Comparison of ENCODE assay signal across 20 cellular contexts in the genomic region with DNA sequence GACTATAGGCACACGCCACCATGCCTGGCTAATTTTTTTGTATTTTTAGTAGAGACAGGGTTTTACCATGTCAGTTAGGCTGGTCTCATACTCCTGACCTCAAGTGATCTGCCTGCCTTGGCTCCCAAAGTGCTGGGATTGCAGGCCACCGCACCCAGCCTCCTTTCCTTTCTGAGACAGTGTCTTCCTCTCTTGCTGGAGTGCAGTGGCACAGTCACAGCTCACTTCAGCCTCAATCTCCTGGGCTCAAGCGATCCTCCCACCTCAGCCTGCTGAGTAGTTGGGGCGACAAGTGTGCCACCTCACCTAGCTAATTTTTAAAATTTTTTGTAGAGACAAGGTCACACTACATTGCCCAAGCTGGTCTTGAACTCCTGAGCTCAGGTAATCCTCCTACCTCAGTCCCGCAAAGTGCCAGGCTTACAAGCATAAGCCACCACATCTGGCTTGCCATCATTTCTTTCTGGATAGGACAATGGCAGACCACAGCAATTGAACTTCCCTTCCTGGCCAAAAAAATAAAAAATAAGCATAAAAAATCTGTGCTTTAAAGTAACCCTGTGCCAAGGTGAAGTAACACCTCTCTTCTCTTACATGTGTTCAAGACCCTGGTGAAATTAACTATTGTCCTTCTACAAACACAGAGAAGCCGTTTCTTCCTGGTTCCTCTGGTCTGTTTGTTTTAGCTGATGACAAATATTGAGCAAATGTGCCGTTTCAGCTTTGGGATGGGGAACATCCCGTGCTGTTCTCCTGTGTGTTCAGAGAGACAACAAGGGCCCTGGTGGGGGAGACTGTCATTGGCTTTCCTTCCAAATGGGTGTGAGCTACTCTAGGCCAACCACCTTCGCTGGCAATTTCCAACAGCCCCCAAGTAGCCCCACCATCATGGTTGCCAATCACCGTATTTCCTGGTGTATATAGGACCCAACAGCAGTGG.
DNase-seq lines count a peak whose midpoint lies in the region; ATAC-seq and TF ChIP-seq lines count a peak whose summit lies in the region.
"Had no signal": no experiment of that assay in that cellular context is flagged by ENCODE, and none has a peak within 500 bp of the region (broad histone marks: within the 10 kb centered on the region; RNA-seq: fewer than 3 reads in every experiment).

No MANE protein-coding gene starts in this region.

- no peak overlapping the region for H3K4me3 Mint-ChIP-seq in activated T-helper 17 cell treated with anti-CD3 and anti-CD28 coated beads, Interleukin-2, amount 50 U/mL, for 72 hours
- no peak overlapping the region for H3K4me3 Mint-ChIP-seq in endothelial cell (ENCODE audit: unreplicated experiment)
- H3K4me3 Mint-ChIP-seq: activated CD8-positive, alpha-beta memory T cell treated with anti-CD3 and anti-CD28 coated beads, Interleukin-2, amount 10 ng/mL, durations not matched to agents 7 days and 5 days; CD4-positive, alpha-beta memory T cell; IgD-negative memory B cell had no signal

- peak; percentile 49 for DNase-seq in DMS53 treated with DMSO at 0.1 percent for 48 hours (lab: John Stamatoyannopoulos, UW; ENCODE audit: unreplicated experiment)
- DNase-seq in mesenteric fat pad (ENCODE audit: low spot score) = peak; percentile 4
- DNase-seq in NCI-H1105 treated with DMSO at 0.1 percent for 48 hours (lab: John Stamatoyannopoulos, UW) = no peak
- no peak for DNase-seq in NCI-H82 treated with DMSO at 0.1 percent for 48 hours (lab: John Stamatoyannopoulos, UW; ENCODE audit: unreplicated experiment)
- no peak for DNase-seq in endothelial cell (ENCODE audit: low spot score)
- DNase-seq: activated CD8-positive, alpha-beta memory T cell treated with anti-CD3 and anti-CD28 coated beads, Interleukin-2, amount 10 ng/mL, durations not matched to agents 7 days and 5 days; activated effector memory CD4-positive, alpha-beta T cell treated with Interleukin-2 at 50 U/mL for 16 hours; CD4-positive, alpha-beta memory T cell; H7; head of caudate nucleus; mesenchymal stem cell; NCI-H2081; NCI-H524; SHP77; stimulated activated naive CD8-positive, alpha-beta T cell treated with anti-CD3 and anti-CD28 coated beads, Interleukin-15, Interleukin-2, amounts not matched to agents 100 U/mL and 50 U/mL, for 24 hours had no signal

- no peak for TF ChIP-seq CTCF in 22Rv1 (IDR thresholded peaks at IDR 0.05)
- TF ChIP-seq CTCF in endothelial cell (IDR thresholded peaks at IDR 0.05; ENCODE audit: unreplicated experiment) = no peak

- peak overlapping the region; percentile 65 for H3K27ac Mint-ChIP-seq in activated T-helper 17 cell treated with anti-CD3 and anti-CD28 coated beads, Interleukin-2, amount 50 U/mL, for 72 hours
- no peak overlapping the region for H3K27ac Mint-ChIP-seq in endothelial cell (ENCODE audit: unreplicated experiment)
- H3K27ac Mint-ChIP-seq: activated CD8-positive, alpha-beta memory T cell treated with anti-CD3 and anti-CD28 coated beads, Interleukin-2, amount 10 ng/mL, durations not matched to agents 7 days and 5 days; CD4-positive, alpha-beta memory T cell; IgD-negative memory B cell had no signal

- no peaks in the 10 kb centered on the region for H3K9me3 Mint-ChIP-seq in activated T-helper 17 cell treated with anti-CD3 and anti-CD28 coated beads, Interleukin-2, amount 50 U/mL, for 72 hours
- no peaks in the 10 kb centered on the region for H3K9me3 Mint-ChIP-seq in endothelial cell (ENCODE audit: unreplicated experiment)
- H3K9me3 Mint-ChIP-seq: CD4-positive, alpha-beta memory T cell; IgD-negative memory B cell had no signal

- no peaks in the 10 kb centered on the region for H3K36me3 Mint-ChIP-seq in activated T-helper 17 cell treated with anti-CD3 and anti-CD28 coated beads, Interleukin-2, amount 50 U/mL, for 72 hours (ENCODE audit: low read depth)
- H3K36me3 Mint-ChIP-seq in endothelial cell (ENCODE audit: low read depth, unreplicated experiment) = no peaks in the 10 kb centered on the region
- H3K36me3 Mint-ChIP-seq: activated CD8-positive, alpha-beta memory T cell treated with anti-CD3 and anti-CD28 coated beads, Interleukin-2, amount 10 ng/mL, durations not matched to agents 7 days and 5 days; CD4-positive, alpha-beta memory T cell; IgD-negative memory B cell had no signal

- no peaks in the 10 kb centered on the region for H3K4me1 Mint-ChIP-seq in activated T-helper 17 cell treated with anti-CD3 and anti-CD28 coated beads, Interleukin-2, amount 50 U/mL, for 72 hours
- H3K4me1 Mint-ChIP-seq in endothelial cell (ENCODE audit: unreplicated experiment) = no peaks in the 10 kb centered on the region

- no peaks in the 10 kb centered on the region for H3K27me3 Mint-ChIP-seq in activated T-helper 17 cell treated with anti-CD3 and anti-CD28 coated beads, Interleukin-2, amount 50 U/mL, for 72 hours
- peaks cover 3% of the 10 kb centered on the region for H3K27me3 Mint-ChIP-seq in endothelial cell (ENCODE audit: unreplicated experiment)
- H3K27me3 Mint-ChIP-seq: IgD-negative memory B cell had no signal

- no peak for ATAC-seq in activated T-helper 17 cell treated with anti-CD3 and anti-CD28 coated beads, Interleukin-2, amount 50 U/mL, for 72 hours (replicated peaks)
- ATAC-seq in SK-N-SH treated with all-trans-retinoic acid at 6 μM for 48 hours = no peak
- ATAC-seq: activated CD4-positive, CD25-positive, alpha-beta regulatory T cell treated with anti-CD3 and anti-CD28 coated beads, Interleukin-2, amount 50 U/mL, for 24 hours; activated CD8-positive, alpha-beta memory T cell treated with anti-CD3 and anti-CD28 coated beads, Interleukin-2, amount 10 ng/mL, durations not matched to agents 7 days and 5 days; stimulated activated naive CD8-positive, alpha-beta T cell treated with anti-CD3 and anti-CD28 coated beads, Interleukin-15, Interleukin-2, amounts not matched to agents 100 U/mL and 50 U/mL, for 24 hours had no signal

- peak overlapping the region; percentile 72 for H3K27ac ChIP-seq in 22Rv1

TF ChIP-seq in SK-N-SH treated with all-trans-retinoic acid at 6 μM for 48 hours, 23 proteins besides CTCF, POLR2A, EP300 and RAD21 (continues in another document):
- no peak for TF ChIP-seq ZFP3 (CRISPR knock-in tag; IDR thresholded peaks at IDR 0.05)
- no peak for TF ChIP-seq BACH2 (CRISPR knock-in tag; IDR thresholded peaks at IDR 0.05; ENCODE audit: borderline replicate concordance)
- no peak for TF ChIP-seq ZNF8 (CRISPR knock-in tag; IDR thresholded peaks at IDR 0.05)
- TF ChIP-seq ZNF565 (CRISPR knock-in tag; conservative IDR thresholded peaks at IDR 0.05; ENCODE audit: low read depth) = no peak
- no peak for TF ChIP-seq ZNF70 (CRISPR knock-in tag; IDR thresholded peaks at IDR 0.05)
- no peak for TF ChIP-seq OSR1 (CRISPR knock-in tag; IDR thresholded peaks at IDR 0.05)
- TF ChIP-seq RARB (CRISPR knock-in tag; IDR thresholded peaks at IDR 0.05) = no peak
- TF ChIP-seq, protein P1, sequence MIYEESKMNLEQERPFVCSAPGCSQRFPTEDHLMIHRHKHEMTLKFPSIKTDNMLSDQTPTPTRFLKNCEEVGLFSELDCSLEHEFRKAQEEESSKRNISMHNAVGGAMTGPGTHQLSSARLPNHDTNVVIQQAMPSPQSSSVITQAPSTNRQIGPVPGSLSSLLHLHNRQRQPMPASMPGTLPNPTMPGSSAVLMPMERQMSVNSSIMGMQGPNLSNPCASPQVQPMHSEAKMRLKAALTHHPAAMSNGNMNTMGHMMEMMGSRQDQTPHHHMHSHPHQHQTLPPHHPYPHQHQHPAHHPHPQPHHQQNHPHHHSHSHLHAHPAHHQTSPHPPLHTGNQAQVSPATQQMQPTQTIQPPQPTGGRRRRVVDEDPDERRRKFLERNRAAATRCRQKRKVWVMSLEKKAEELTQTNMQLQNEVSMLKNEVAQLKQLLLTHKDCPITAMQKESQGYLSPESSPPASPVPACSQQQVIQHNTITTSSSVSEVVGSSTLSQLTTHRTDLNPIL (CRISPR knock-in tag; IDR thresholded peaks at IDR 0.05; ENCODE audit: low read depth) = no peak
- no peak for TF ChIP-seq ARNTL (CRISPR knock-in tag; IDR thresholded peaks at IDR 0.05; ENCODE audit: borderline replicate concordance, low read depth)
- TF ChIP-seq, protein P2, sequence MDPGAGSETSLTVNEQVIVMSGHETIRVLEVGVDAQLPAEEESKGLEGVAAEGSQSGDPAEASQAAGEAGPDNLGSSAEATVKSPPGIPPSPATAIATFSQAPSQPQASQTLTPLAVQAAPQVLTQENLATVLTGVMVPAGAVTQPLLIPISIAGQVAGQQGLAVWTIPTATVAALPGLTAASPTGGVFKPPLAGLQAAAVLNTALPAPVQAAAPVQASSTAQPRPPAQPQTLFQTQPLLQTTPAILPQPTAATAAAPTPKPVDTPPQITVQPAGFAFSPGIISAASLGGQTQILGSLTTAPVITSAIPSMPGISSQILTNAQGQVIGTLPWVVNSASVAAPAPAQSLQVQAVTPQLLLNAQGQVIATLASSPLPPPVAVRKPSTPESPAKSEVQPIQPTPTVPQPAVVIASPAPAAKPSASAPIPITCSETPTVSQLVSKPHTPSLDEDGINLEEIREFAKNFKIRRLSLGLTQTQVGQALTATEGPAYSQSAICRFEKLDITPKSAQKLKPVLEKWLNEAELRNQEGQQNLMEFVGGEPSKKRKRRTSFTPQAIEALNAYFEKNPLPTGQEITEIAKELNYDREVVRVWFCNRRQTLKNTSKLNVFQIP (CRISPR knock-in tag; IDR thresholded peaks at IDR 0.05; ENCODE audit: borderline replicate concordance, low read depth) = no peak
- TF ChIP-seq, protein P3, sequence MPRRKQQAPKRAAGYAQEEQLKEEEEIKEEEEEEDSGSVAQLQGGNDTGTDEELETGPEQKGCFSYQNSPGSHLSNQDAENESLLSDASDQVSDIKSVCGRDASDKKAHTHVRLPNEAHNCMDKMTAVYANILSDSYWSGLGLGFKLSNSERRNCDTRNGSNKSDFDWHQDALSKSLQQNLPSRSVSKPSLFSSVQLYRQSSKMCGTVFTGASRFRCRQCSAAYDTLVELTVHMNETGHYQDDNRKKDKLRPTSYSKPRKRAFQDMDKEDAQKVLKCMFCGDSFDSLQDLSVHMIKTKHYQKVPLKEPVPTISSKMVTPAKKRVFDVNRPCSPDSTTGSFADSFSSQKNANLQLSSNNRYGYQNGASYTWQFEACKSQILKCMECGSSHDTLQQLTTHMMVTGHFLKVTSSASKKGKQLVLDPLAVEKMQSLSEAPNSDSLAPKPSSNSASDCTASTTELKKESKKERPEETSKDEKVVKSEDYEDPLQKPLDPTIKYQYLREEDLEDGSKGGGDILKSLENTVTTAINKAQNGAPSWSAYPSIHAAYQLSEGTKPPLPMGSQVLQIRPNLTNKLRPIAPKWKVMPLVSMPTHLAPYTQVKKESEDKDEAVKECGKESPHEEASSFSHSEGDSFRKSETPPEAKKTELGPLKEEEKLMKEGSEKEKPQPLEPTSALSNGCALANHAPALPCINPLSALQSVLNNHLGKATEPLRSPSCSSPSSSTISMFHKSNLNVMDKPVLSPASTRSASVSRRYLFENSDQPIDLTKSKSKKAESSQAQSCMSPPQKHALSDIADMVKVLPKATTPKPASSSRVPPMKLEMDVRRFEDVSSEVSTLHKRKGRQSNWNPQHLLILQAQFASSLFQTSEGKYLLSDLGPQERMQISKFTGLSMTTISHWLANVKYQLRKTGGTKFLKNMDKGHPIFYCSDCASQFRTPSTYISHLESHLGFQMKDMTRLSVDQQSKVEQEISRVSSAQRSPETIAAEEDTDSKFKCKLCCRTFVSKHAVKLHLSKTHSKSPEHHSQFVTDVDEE (CRISPR knock-in tag; IDR thresholded peaks at IDR 0.05) = no peak
- no peak for TF ChIP-seq PPARA (CRISPR knock-in tag; IDR thresholded peaks at IDR 0.05; ENCODE audit: borderline replicate concordance)

Comparison
In these comparisons a context has a peak if more than half of its experiments do, and no peak if none do; other contexts are left out.
1. DNase-seq: peak in DMS53 treated with DMSO at 0.1 percent for 48 hours (single experiment) and mesenteric fat pad (single experiment); none in NCI-H1105 treated with DMSO at 0.1 percent for 48 hours (single experiment), NCI-H82 treated with DMSO at 0.1 percent for 48 hours (single experiment) and endothelial cell (single experiment).